In genomic region chr20:32535316-32535952, GRCh38 we compare ENCODE assay signal across 10 cellular contexts. TPM values are rescaled to one million over a fixed set of nuclear protein-coding genes. Genes with fewer than 3 reads are reported as not detected.
DNase-seq lines count a peak whose midpoint lies in the region; ATAC-seq, FAIRE-seq and TF ChIP-seq lines count a peak whose summit lies in the region.
"Had no signal": no experiment of that assay in that cellular context is flagged by ENCODE, and none has a peak within 500 bp of the region (broad histone marks: within the 10 kb centered on the region; RNA-seq: fewer than 3 reads in every experiment).

No MANE protein-coding gene starts in this region.

- TF ChIP-seq EP300 in A549 (IDR thresholded peaks at IDR 0.05): no peak

- no peaks in the 10 kb centered on the region for H3K27me3 ChIP-seq in hepatocyte

- peak in 1 of 2 experiments; percentile 23; a peak in 3 of 6 replicates for ATAC-seq in A549
- no peak for ATAC-seq in GM21423 (IDR thresholded peaks at IDR 0.05; ENCODE audit: unreplicated experiment)
- ATAC-seq in GM19452 (IDR thresholded peaks at IDR 0.05; ENCODE audit: unreplicated experiment): no peak
- no peak for ATAC-seq in GM18505 (IDR thresholded peaks at IDR 0.05; ENCODE audit: unreplicated experiment)

- no peak for FAIRE-seq in A549 (lab: Jason Lieb, UNC)
- no peak for FAIRE-seq in H54 (lab: Jason Lieb, UNC)
- FAIRE-seq: endometrium had no signal

- TF ChIP-seq CTCF in A549 (IDR thresholded peaks at IDR 0.05) (no peak), HEK293 (tag by site-specific recombination; IDR thresholded peaks at IDR 0.05) (no peak), hepatocyte (IDR thresholded peaks at IDR 0.05; ENCODE audit: poor library complexity) (no peak)

- H3K9ac ChIP-seq in SK-N-MC (ENCODE audit: insufficient read length): no peak overlapping the region

- 88% methylated on average over 18 of the region's 18 CpGs for WGBS in A549 (ENCODE audit: missing lambda C conversion rate)
- 84% methylated on average over 18 of the region's 18 CpGs for WGBS in hepatocyte (ENCODE audit: low lambda C conversion rate, missing lambda C conversion rate)

- H3K27ac ChIP-seq in A549 (no peak overlapping the region), HEK293 (ENCODE audit: extremely low read depth, low read depth, low read length) (no peak overlapping the region), SK-N-MC (no peak overlapping the region), hepatocyte (peak overlapping the region; percentile 64)

- CTCF ChIA-PET in A549 (lab: Yijun Ruan, JAX) (interaction anchor here (0.6 to 2.0 kb wide), 7 partner anchors 11 to 620 kb away, joined by 3 to 12 read pairs (median 5); no protein-coding TSS in a partner anchor), HEK293 (lab: Yijun Ruan, JAX) (interaction anchor here (1.2 to 2.1 kb wide), 2 partner anchors 12 to 79 kb away, joined by 3 to 7 read pairs; no protein-coding TSS in a partner anchor)

- H3K79me2 ChIP-seq in hepatocyte: peaks cover 7% of the 10 kb centered on the region

- no peaks in the 10 kb centered on the region for H3K9me2 ChIP-seq in hepatocyte (replicated peaks; ENCODE audit: insufficient read depth)

- TF ChIP-seq POLR2A in A549 (IDR thresholded peaks at IDR 0.05; ENCODE audit: low read length) (no peak), H54 (IDR thresholded peaks at IDR 0.05; ENCODE audit: low read depth, low read length) (no peak), GM18505 (IDR thresholded peaks at IDR 0.05; ENCODE audit: borderline replicate concordance, extremely low read depth, insufficient read depth, insufficient read length) (no peak)

- H3K9me3 ChIP-seq in A549 (no peaks in the 10 kb centered on the region), HEK293 (ENCODE audit: control insufficient read depth, insufficient read depth, low read depth, low read length) (no peaks in the 10 kb centered on the region), SK-N-MC (ENCODE audit: low read depth, low read length) (no peaks in the 10 kb centered on the region), hepatocyte (ENCODE audit: low read depth) (no peaks in the 10 kb centered on the region)

- H2AFZ ChIP-seq in hepatocyte: no peak overlapping the region

- H3K4me1 ChIP-seq in A549: peaks cover 9% of the 10 kb centered on the region; the same call in 2 of the 3 replicates
- H3K4me1 ChIP-seq in HEK293 (ENCODE audit: control insufficient read depth, insufficient read depth, low read length): 0 out of 2 replicates have a peak, but pooled peaks cover 4% of the 10 kb centered on the region
- H3K4me1 ChIP-seq in hepatocyte (ENCODE audit: insufficient read depth): peaks cover 34% of the 10 kb centered on the region

- TF ChIP-seq RAD21 in A549 (conservative IDR thresholded peaks at IDR 0.05 in 1 of 2, IDR thresholded peaks at IDR 0.05 in 1 of 2): no peak

- H4K20me1 ChIP-seq in hepatocyte (ENCODE audit: insufficient read depth, poor library complexity, severe bottlenecking): no peaks in the 10 kb centered on the region

- H3K4me2 ChIP-seq in A549 (peak overlapping the region; percentile 95), hepatocyte (peak overlapping the region; percentile 83)

- POLR2A ChIA-PET in A549 (lab: Yijun Ruan, JAX) (no interaction called here), HEK293 (lab: Yijun Ruan, JAX) (interaction anchor here (0.6 to 0.9 kb wide), 4 partner anchors 8 to 284 kb away, joined by 3 to 4 read pairs (median 3); no protein-coding TSS in a partner anchor)

- DNase-seq in A549 (ENCODE audit: low read depth in 1 of 2, low spot score in 1 of 2) (no peak), SK-N-MC (ENCODE audit: low read depth, low spot score) (no peak), hepatocyte (ENCODE audit: low spot score) (no peak), H54 (ENCODE audit: insufficient read length, low spot score) (no peak)
- DNase-seq: NCI-H446 treated with DMSO at 0.1 percent for 48 hours had no signal

- H3K36me3 ChIP-seq in HEK293 (ENCODE audit: control insufficient read depth in 2 of 2, insufficient read depth in 1 of 2, low read length in 2 of 2): no peaks in the 10 kb centered on the region
- no peaks in the 10 kb centered on the region for H3K36me3 ChIP-seq in SK-N-MC (ENCODE audit: insufficient read depth, low read length)
- H3K36me3 ChIP-seq in hepatocyte (replicated peaks; ENCODE audit: insufficient read depth, low read depth): no peaks in the 10 kb centered on the region

- H3K4me3 ChIP-seq in A549: no peak overlapping the region; the same call in 2 of the 3 replicates
- H3K4me3 ChIP-seq in HEK293 (ENCODE audit: low read depth, low read length): no peak overlapping the region
- peak overlapping the region; percentile 25; the same call in 1 of the 2 replicates for H3K4me3 ChIP-seq in SK-N-MC
- H3K4me3 ChIP-seq in hepatocyte: no peak overlapping the region

TF ChIP-seq in A549, 52 proteins besides CTCF, POLR2A, EP300 and RAD21:
- TF ChIP-seq KDM1A (IDR thresholded peaks at IDR 0.05; ENCODE audit: low read depth) (no peak), NFE2L2 (conservative IDR thresholded peaks at IDR 0.05; ENCODE audit: low read length) (no peak)

TF ChIP-seq in HEK293, 187 proteins besides CTCF, POLR2A, EP300 and RAD21:
- TF ChIP-seq ZNF155 (tag by site-specific recombination; IDR thresholded peaks at IDR 0.05): no peak
- no peak for TF ChIP-seq SP3 (tag by site-specific recombination; IDR thresholded peaks at IDR 0.05)
- TF ChIP-seq REST (tag by site-specific recombination; IDR thresholded peaks at IDR 0.05): peak; percentile 66; the same call in 1 of the 2 replicates

RNA-seq across cellular contexts. Expression of gene NOL4L, which starts 49.7 kb away (rescaled TPM):
- polyA plus RNA-seq in A549 (2011; rRNA removed) (9.5 and 10.2 TPM in 2 replicates), A549 (2017; fragmentation: RNase III; extraction: RNeasy Plus Mini Kit Qiagen cat#74134 plus additional on column Dnase treatment) (11.8 to 13.8 TPM (median 11.8 TPM) in 3 replicates), hepatocyte (42.9 and 44.2 TPM in 2 replicates)
- 13.2 and 16.4 TPM in 2 replicates for polyA plus RNA-seq in A549 (2012; cell fraction: cytosol; rRNA removed)
- 27.6 and 32.9 TPM in 2 replicates for polyA plus RNA-seq in A549 (2012; cell fraction: nucleus; rRNA removed)
- 10.0 and 15.0 TPM in 2 replicates for polyA minus RNA-seq in A549 (2011; rRNA and poly(A)+ RNA removed)
- total RNA-seq in hepatocyte: 34.3 and 35.6 TPM in 2 replicates

Comparison
In these comparisons a context has a peak if more than half of its experiments do, and no peak if none do; other contexts are left out.
1. Of the 5 proteins assayed by ChIP-seq in both HEK293 and A549: peak only in HEK293: REST; only in A549: none; in both: none; in neither: 4.